Comparison of ENCODE assay signal across 13 cellular contexts in the genomic region with DNA sequence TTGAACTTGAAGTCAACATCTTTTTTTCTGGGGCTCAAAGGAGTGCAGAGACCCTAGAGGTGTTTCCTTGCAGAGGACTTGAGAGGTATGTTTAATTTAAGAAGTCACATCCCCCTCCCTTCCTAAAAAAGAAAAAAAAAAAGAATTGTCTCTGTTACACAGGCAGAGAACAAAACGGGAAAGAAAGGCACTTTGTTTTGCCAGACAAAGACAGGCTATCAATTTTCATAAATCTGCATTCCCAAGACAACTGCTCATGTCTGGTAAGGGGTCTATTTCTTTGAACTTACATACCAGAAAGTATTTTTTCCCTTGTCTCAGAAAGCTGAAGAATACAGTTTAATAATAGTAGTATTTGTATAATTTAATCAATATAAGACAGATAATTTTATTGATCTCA.
DNase-seq lines count a peak whose midpoint lies in the region; TF ChIP-seq lines count a peak whose summit lies in the region.
"Had no signal": no experiment of that assay in that cellular context is flagged by ENCODE, and none has a peak within 500 bp of the region (broad histone marks: within the 10 kb centered on the region; RNA-seq: fewer than 3 reads in every experiment).

No MANE protein-coding gene starts in this region.

- TF ChIP-seq CTCF in fibroblast of lung (conservative IDR thresholded peaks at IDR 0.05 in 1 of 2, IDR thresholded peaks at IDR 0.05 in 1 of 2; ENCODE audit: low read depth in 1 of 2, low read length in 2 of 2) (no peak), foreskin fibroblast (IDR thresholded peaks at IDR 0.05; ENCODE audit: low read depth, low read length) (no peak)

- H3K27me3 ChIP-seq in fibroblast of lung (ENCODE audit: control insufficient read depth, insufficient read depth, low read length) = no peaks in the 10 kb centered on the region
- H3K27me3 ChIP-seq: BLaER1 treated with 17β-estradiol and CSF1 and Interleukin-3, amounts not matched to agents 10 nM and 100 nM had no signal

- H3K4me1 Mint-ChIP-seq in T-helper 2 cell treated with Interferon-gamma antibody and Interleukin-4, amounts not matched to agents 5 μg/mL and 100 μg/mL, for 36 hours (ENCODE audit: low read depth) = no peaks in the 10 kb centered on the region

- H3K27ac ChIP-seq in fibroblast of lung (ENCODE audit: insufficient read depth, low read length) = no peak overlapping the region
- H3K27ac ChIP-seq: BLaER1 treated with 17β-estradiol and CSF1 and Interleukin-3, amounts not matched to agents 10 nM and 100 nM; GM23248 had no signal

- H3K4me2 ChIP-seq in fibroblast of lung (ENCODE audit: extremely low read depth, insufficient read depth, low read length) = peak overlapping the region; percentile 55
- H3K4me2 ChIP-seq: BLaER1 treated with 17β-estradiol and CSF1 and Interleukin-3, amounts not matched to agents 10 nM and 100 nM had no signal

- H3K79me2 ChIP-seq in fibroblast of lung (ENCODE audit: control insufficient read depth, insufficient read depth, low read length) = no peaks in the 10 kb centered on the region

- no peak overlapping the region for H3K4me3 Mint-ChIP-seq in T-helper 2 cell treated with Interferon-gamma antibody and Interleukin-4, amounts not matched to agents 5 μg/mL and 100 μg/mL, for 36 hours

- H3K9me3 ChIP-seq in fibroblast of lung (ENCODE audit: control insufficient read depth, insufficient read depth, low read depth, low read length) = no peaks in the 10 kb centered on the region
- H3K9me3 ChIP-seq: BLaER1 treated with 17β-estradiol and CSF1 and Interleukin-3, amounts not matched to agents 10 nM and 100 nM had no signal

- DNase-seq in NCI-H146 (lab: John Stamatoyannopoulos, UW) (peak; percentile 1), NCI-H146 treated with DMSO at 0.1 percent for 48 hours (lab: John Stamatoyannopoulos, UW; ENCODE audit: unreplicated experiment) (no peak), NCI-H526 (lab: John Stamatoyannopoulos, UW) (peak; percentile 75 to 89), fibroblast of lung (ENCODE audit: low read depth in 2 of 2) (peak in 1 of 2 donors; percentile 29), pons (ENCODE audit: low spot score) (peak; percentile 18), foreskin fibroblast (no peak), middle frontal gyrus (ENCODE audit: extremely low spot score, low spot score) (no peak)
- DNase-seq in T-helper 2 cell treated with Interferon-gamma antibody and Interleukin-4, amounts not matched to agents 5 μg/mL and 100 μg/mL, for 36 hours (ENCODE audit: low spot score) = no peak
- DNase-seq: GM23248; NCI-H1436 treated with DMSO at 0.1 percent for 48 hours; NK-92 treated with Interleukin-12 subunit alpha and Interleukin-12 subunit beta, amount 100 ng/mL, for 24 hours had no signal

- no peak overlapping the region for H3K27ac Mint-ChIP-seq in T-helper 2 cell treated with Interferon-gamma antibody and Interleukin-4, amounts not matched to agents 5 μg/mL and 100 μg/mL, for 36 hours

- no peaks in the 10 kb centered on the region for H4K20me1 ChIP-seq in fibroblast of lung (ENCODE audit: control insufficient read depth, extremely low read depth, insufficient read depth, low read length)
- H4K20me1 ChIP-seq: BLaER1 treated with 17β-estradiol and CSF1 and Interleukin-3, amounts not matched to agents 10 nM and 100 nM had no signal

- H2AFZ ChIP-seq in fibroblast of lung (ENCODE audit: low read length) = no peak overlapping the region

- no peak overlapping the region for H3K9ac ChIP-seq in fibroblast of lung (ENCODE audit: insufficient read depth, low read length)
- H3K9ac ChIP-seq: BLaER1 treated with 17β-estradiol and CSF1 and Interleukin-3, amounts not matched to agents 10 nM and 100 nM; GM23248 had no signal

- peaks cover 5% of the 10 kb centered on the region for H3K4me1 ChIP-seq in fibroblast of lung (ENCODE audit: control insufficient read depth, extremely low read depth, insufficient read depth, low read length)
- H3K4me1 ChIP-seq: BLaER1 treated with 17β-estradiol and CSF1 and Interleukin-3, amounts not matched to agents 10 nM and 100 nM had no signal

- H3K36me3 Mint-ChIP-seq in T-helper 2 cell treated with Interferon-gamma antibody and Interleukin-4, amounts not matched to agents 5 μg/mL and 100 μg/mL, for 36 hours (ENCODE audit: low read depth) = no peaks in the 10 kb centered on the region

- no peaks in the 10 kb centered on the region for H3K27me3 Mint-ChIP-seq in T-helper 2 cell treated with Interferon-gamma antibody and Interleukin-4, amounts not matched to agents 5 μg/mL and 100 μg/mL, for 36 hours (ENCODE audit: low read depth)

- H3K36me3 ChIP-seq in fibroblast of lung (ENCODE audit: control insufficient read depth, insufficient read depth, low read length) = no peaks in the 10 kb centered on the region
- H3K36me3 ChIP-seq: BLaER1 treated with 17β-estradiol and CSF1 and Interleukin-3, amounts not matched to agents 10 nM and 100 nM had no signal

- H3K4me3 ChIP-seq in fibroblast of lung (replicated peaks in 1 of 4; ENCODE audit: control extremely low read depth in 1 of 4, insufficient read depth in 1 of 4, low read depth in 3 of 4, low read length in 4 of 4) (no peak overlapping the region), foreskin fibroblast (ENCODE audit: low read depth in 1 of 2, low read length in 2 of 2) (no peak overlapping the region)
- H3K4me3 ChIP-seq: BLaER1 treated with 17β-estradiol and CSF1 and Interleukin-3, amounts not matched to agents 10 nM and 100 nM; GM23248; K562 had no signal

- peaks cover 8% of the 10 kb centered on the region for H3K9me3 Mint-ChIP-seq in T-helper 2 cell treated with Interferon-gamma antibody and Interleukin-4, amounts not matched to agents 5 μg/mL and 100 μg/mL, for 36 hours

Comparison
In these comparisons a context has a peak if more than half of its experiments do, and no peak if none do; other contexts are left out.
1. DNase-seq: peak in NCI-H146 (single experiment), NCI-H526 (2 of 2) and pons (single experiment); none in NCI-H146 treated with DMSO at 0.1 percent for 48 hours (single experiment), foreskin fibroblast (0 of 2), middle frontal gyrus (single experiment) and T-helper 2 cell treated with Interferon-gamma antibody and Interleukin-4, amounts not matched to agents 5 μg/mL and 100 μg/mL, for 36 hours (single experiment).